8 cellular contexts compared by ENCODE assay signal in the genomic region with DNA sequence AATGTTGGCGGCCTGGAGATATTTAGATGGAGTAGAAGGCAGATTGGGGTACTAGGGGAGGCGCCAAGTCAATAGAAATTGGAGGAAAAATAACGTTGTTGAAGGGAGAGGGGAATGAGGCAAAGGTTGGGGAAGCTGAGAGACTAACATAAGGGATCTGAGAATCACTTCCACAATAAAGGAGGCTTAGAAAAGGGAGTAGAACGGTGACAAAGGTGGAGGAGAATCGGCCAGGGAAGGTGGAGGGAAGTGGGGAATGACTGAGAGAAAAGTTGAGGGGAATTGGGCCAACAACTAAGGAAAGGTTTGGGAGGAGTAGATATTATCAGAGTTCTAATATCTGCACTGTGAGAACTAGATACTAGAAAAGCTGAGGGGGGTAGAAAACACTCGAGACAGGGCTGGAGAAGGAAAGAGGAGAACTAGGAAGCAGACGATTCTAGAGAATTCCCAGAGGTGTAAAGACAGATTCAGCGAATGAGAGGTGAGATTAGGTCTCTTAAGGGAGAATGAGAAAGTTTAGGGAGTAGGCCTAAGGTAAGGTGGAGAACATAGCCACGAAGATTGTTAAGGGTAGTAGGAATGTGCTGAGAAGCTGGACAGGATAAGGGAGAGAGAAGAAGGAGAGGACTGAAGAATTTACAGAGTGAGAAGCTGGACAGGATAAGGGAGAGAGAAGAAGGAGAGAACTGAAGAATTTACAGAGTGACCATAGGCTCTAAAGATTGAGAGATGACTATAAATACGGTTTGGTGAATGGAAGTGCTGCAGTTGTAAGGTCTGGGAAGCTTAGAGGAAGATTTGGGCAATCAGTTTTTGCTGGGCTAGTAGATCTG. TPM values are rescaled to one million over a fixed set of nuclear protein-coding genes. Genes with fewer than 3 reads are reported as not detected.
DNase-seq lines count a peak whose midpoint lies in the region; ATAC-seq, FAIRE-seq and TF ChIP-seq lines count a peak whose summit lies in the region.

No MANE protein-coding gene starts in this region.

- no peak overlapping the region for H3K27ac ChIP-seq in SK-N-MC
- H3K27ac ChIP-seq in right cardiac atrium (ENCODE audit: low read length): peak overlapping the region; percentile 55
- peak overlapping the region; percentile 70 for H3K27ac ChIP-seq in smooth muscle cell (ENCODE audit: low read depth)

- H3K9me3 ChIP-seq in SK-N-MC (ENCODE audit: low read depth, low read length): no peaks in the 10 kb centered on the region
- no peaks in the 10 kb centered on the region for H3K9me3 ChIP-seq in right cardiac atrium (ENCODE audit: control insufficient read depth, low read length)
- no peaks in the 10 kb centered on the region for H3K9me3 ChIP-seq in smooth muscle cell (replicated peaks; ENCODE audit: low read depth)

- TF ChIP-seq POLR2A in GM12892 (IDR thresholded peaks at IDR 0.05; ENCODE audit: low read depth, low read length): no peak

- TF ChIP-seq CTCF in smooth muscle cell (IDR thresholded peaks at IDR 0.05; ENCODE audit: borderline replicate concordance, insufficient read depth, poor library complexity, severe bottlenecking): no peak

- H3K4me2 ChIP-seq in smooth muscle cell: peak overlapping the region; percentile 88

- intact Hi-C loops in right cardiac atrium (cut with DNase I): no loop called here

- no peaks in the 10 kb centered on the region for H3F3A ChIP-seq in smooth muscle cell (ENCODE audit: low read depth)

- no peaks in the 10 kb centered on the region for H3K27me3 ChIP-seq in right cardiac atrium (ENCODE audit: control insufficient read depth, insufficient read depth)
- no peaks in the 10 kb centered on the region for H3K27me3 ChIP-seq in smooth muscle cell (ENCODE audit: low read depth)

- DNase-seq in GM12892 (ENCODE audit: insufficient read length): no peak
- no peak for DNase-seq in SK-N-MC (ENCODE audit: low read depth, low spot score)
- no peak for DNase-seq in right cardiac atrium
- no peak for DNase-seq in smooth muscle cell (lab: John Stamatoyannopoulos, UW; ENCODE audit: unreplicated experiment)
- DNase-seq in Ammon's horn (ENCODE audit: low spot score): no peak
- DNase-seq in cortex of kidney (lab: John Stamatoyannopoulos, UW): no peak
- DNase-seq in NOMO-1 treated with dmso at 0.1 percent for 144 hours (lab: John Stamatoyannopoulos, UW; ENCODE audit: unreplicated experiment): no peak

- FAIRE-seq in GM12892 (lab: Jason Lieb, UNC): peak; percentile 81

- H3K9ac ChIP-seq in SK-N-MC (ENCODE audit: insufficient read length) (peak overlapping the region; percentile 78), smooth muscle cell (ENCODE audit: low read depth) (peak overlapping the region; percentile 75)

- ATAC-seq in right cardiac atrium: no peak
- no peak for ATAC-seq in GM18909 (IDR thresholded peaks at IDR 0.05; ENCODE audit: poor library complexity, unreplicated experiment)

- peaks cover 22% of the 10 kb centered on the region for H3K36me3 ChIP-seq in SK-N-MC (ENCODE audit: insufficient read depth, low read length)
- peaks cover 8% of the 10 kb centered on the region for H3K36me3 ChIP-seq in smooth muscle cell (ENCODE audit: low read depth)

- peaks cover 23% of the 10 kb centered on the region for H4K20me1 ChIP-seq in smooth muscle cell (ENCODE audit: low read depth)

- peak overlapping the region; percentile 83 for H2AFZ ChIP-seq in smooth muscle cell (ENCODE audit: low read depth)

- H3K79me2 ChIP-seq in smooth muscle cell (ENCODE audit: low read depth): peaks cover 78% of the 10 kb centered on the region

- H3K4me3 ChIP-seq in SK-N-MC (peak overlapping the region; percentile 87), right cardiac atrium (ENCODE audit: low read length) (peak overlapping the region; percentile 43), smooth muscle cell (peak overlapping the region; percentile 80)

- H3K4me1 ChIP-seq in right cardiac atrium (ENCODE audit: control insufficient read depth, insufficient read depth, low read length) (peaks cover 3% of the 10 kb centered on the region), smooth muscle cell (ENCODE audit: low read depth) (peaks cover 34% of the 10 kb centered on the region)

- WGBS in right cardiac atrium: 13% methylated on average over 10 of the region's 10 CpGs
- WGBS in smooth muscle cell (ENCODE audit: low lambda C conversion rate): 12% methylated on average over 10 of the region's 10 CpGs

RNA-seq across cellular contexts. Expression of a gene that starts 0.8 kb away (rescaled TPM):
- polyA plus RNA-seq in GM12892 (2012; ENCODE audit: missing spikeins): 41.7 TPM
- 10 to 100 TPM; 31.3 to 38.5 (median 35.2) TPM for total RNA-seq in right cardiac atrium
- polyA plus RNA-seq in right cardiac atrium: 29.3 TPM
- 44.9 and 67.1 TPM in 2 replicates for total RNA-seq in smooth muscle cell
- 68.9 and 69.1 TPM in 2 replicates for polyA plus RNA-seq in smooth muscle cell

RNA-seq across cellular contexts. Expression of a gene that starts 1.0 kb away (rescaled TPM):
- polyA plus RNA-seq in GM12892 (2012; ENCODE audit: missing spikeins): 7.9 TPM
- total RNA-seq in right cardiac atrium (10 to 100 TPM; 13.8 to 19.1 (median 15.9) TPM), smooth muscle cell (13.3 and 24.1 TPM in 2 replicates)
- polyA plus RNA-seq in right cardiac atrium (10.1 TPM), smooth muscle cell (4.9 and 10.6 TPM in 2 replicates)
